Comparison of ENCODE assay signal across 18 cellular contexts in the genomic region with DNA sequence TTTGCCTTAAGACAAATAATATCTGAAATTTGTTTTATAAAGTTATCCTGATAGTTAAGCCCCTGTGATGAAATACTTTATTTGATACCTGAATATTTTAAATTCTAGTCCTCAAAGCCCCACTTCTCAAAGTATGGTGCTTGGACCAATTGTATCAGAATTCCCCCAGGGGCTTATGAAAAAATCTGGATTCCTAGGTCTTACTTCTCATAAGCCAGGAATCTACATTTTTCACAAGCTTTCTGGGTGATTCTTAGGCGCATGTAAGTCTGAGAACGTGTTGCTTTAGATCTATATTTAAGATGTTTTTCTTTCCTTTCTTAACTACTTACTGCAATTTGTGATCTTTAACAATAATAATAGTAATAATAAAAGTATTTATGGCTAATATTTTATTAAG.
"Had no signal": no experiment of that assay in that cellular context is flagged by ENCODE, and none has a peak within 500 bp of the region (broad histone marks: within the 10 kb centered on the region; RNA-seq: fewer than 3 reads in every experiment).

No MANE protein-coding gene starts in this region.

- H3K27me3 ChIP-seq: body of pancreas, gastrocnemius medialis, left lung, sigmoid colon had no signal

- DNase-seq: activated CD4-positive, alpha-beta T cell treated with anti-CD3 and anti-CD28 coated beads for 4 hours; activated CD8-positive, alpha-beta memory T cell treated with anti-CD3 and anti-CD28 coated beads, Interleukin-2, amount 50 U/mL, for 48 hours; activated CD8-positive, alpha-beta T cell treated with anti-CD3 and anti-CD28 coated beads, Interleukin-2, amount 10 ng/mL, durations not matched to agents 7 days and 5 days; activated naive CD4-positive, alpha-beta T cell; body of pancreas; gastrocnemius medialis; left lung; nephron progenitor cell; sigmoid colon; stimulated activated CD4-positive, alpha-beta T cell treated with anti-CD3 and anti-CD28 coated beads, Interleukin-15, amount 100 ng/mL, for 24 hours; stimulated activated CD4-positive, alpha-beta T cell treated with anti-CD3 and anti-CD28 coated beads, Interleukin-4, amount 100 ng/mL, for 4 hours; stimulated activated naive CD8-positive, alpha-beta T cell treated with anti-CD3 and anti-CD28 coated beads, Interleukin-15, amount 100 ng/mL, for 72 hours; SW 1271 had no signal

- H3K36me3 ChIP-seq: gastrocnemius medialis, left lung, prostate gland, sigmoid colon, thoracic aorta had no signal

- FAIRE-seq: keratinocyte, urothelium cell line had no signal

- H3K4me3 ChIP-seq: body of pancreas, gastrocnemius medialis, left lung, prostate gland, sigmoid colon, thoracic aorta had no signal

- H3K9me3 ChIP-seq: body of pancreas, gastrocnemius medialis, left lung, prostate gland, sigmoid colon, thoracic aorta had no signal

- H3K4me1 ChIP-seq: prostate gland, sigmoid colon had no signal

- H3K27ac ChIP-seq: body of pancreas, gastrocnemius medialis, prostate gland, sigmoid colon, VCaP had no signal

- ATAC-seq: activated CD8-positive, alpha-beta T cell treated with anti-CD3 and anti-CD28 coated beads, Interleukin-2, amount 10 ng/mL, durations not matched to agents 7 days and 5 days; body of pancreas; gastrocnemius medialis; left lung; stimulated activated naive CD8-positive, alpha-beta T cell treated with anti-CD3 and anti-CD28 coated beads, Interleukin-15, amount 100 ng/mL, for 72 hours had no signal
